In the genomic region with DNA sequence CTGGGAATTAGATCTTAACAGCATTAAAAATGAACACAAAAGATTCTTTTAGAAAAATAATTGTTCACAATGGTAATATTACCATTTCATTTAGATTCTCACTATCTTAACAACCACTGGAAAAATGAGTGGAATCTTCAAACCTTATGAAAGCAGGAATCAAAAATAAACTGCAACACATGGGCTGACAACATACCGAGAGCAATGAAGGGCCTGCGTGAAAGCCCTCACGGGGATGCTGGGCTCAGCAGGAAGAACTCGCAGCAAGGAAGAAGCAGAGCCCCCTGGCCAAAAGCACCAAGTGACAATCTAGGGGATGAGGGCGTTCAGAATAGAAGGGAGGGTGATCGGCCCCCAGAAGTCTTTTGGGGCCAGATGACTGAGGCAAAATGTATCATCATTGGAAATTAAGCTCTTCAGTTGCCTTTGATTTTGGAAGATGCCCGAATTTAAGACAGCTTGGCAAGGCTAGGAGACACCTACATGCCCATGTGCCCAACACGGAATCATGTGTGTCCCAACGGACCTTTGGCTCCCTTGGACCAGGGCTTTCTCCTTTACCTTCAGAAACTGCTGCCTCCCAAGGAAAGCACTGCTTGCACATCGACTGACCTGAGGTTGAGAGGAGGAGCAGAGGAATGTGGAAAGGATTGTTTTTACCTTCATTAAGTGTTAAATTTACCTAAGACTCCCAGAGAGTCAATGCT, we compare ENCODE assay signal across 12 cellular contexts.
DNase-seq lines count a peak whose midpoint lies in the region; ATAC-seq, FAIRE-seq and TF ChIP-seq lines count a peak whose summit lies in the region.
"Had no signal": no experiment of that assay in that cellular context is flagged by ENCODE, and none has a peak within 500 bp of the region (broad histone marks: within the 10 kb centered on the region; RNA-seq: fewer than 3 reads in every experiment).

No MANE protein-coding gene starts in this region.

- H3K27ac ChIP-seq in astrocyte (ENCODE audit: low read depth, low read length), result no peak overlapping the region
- H3K27ac ChIP-seq in temporal lobe (ENCODE audit: low read depth, low read length), result peak overlapping the region; percentile 31
- H3K27ac ChIP-seq: BLaER1 treated with 17β-estradiol and CSF1 and Interleukin-3, amounts not matched to agents 10 nM and 100 nM had no signal

- no peaks in the 10 kb centered on the region for H4K20me1 ChIP-seq in astrocyte (ENCODE audit: insufficient read depth, low read length)
- H4K20me1 ChIP-seq: BLaER1 treated with 17β-estradiol and CSF1 and Interleukin-3, amounts not matched to agents 10 nM and 100 nM had no signal

- H3K4me3 ChIP-seq in astrocyte (ENCODE audit: insufficient read depth, low read depth, low read length), result no peak overlapping the region
- H3K4me3 ChIP-seq: BLaER1 treated with 17β-estradiol and CSF1 and Interleukin-3, amounts not matched to agents 10 nM and 100 nM had no signal

- H3K4me3 Mint-ChIP-seq in HFFc6 (peak overlapping the region; percentile 71), astrocyte (ENCODE audit: unreplicated experiment) (no peak overlapping the region)
- H3K4me3 Mint-ChIP-seq: activated naive CD4-positive, alpha-beta T cell treated with anti-CD3 and anti-CD28 coated beads, Interleukin-2, amount 50 U/mL, for 24 hours had no signal

- H3K9me3 Mint-ChIP-seq in HFFc6 (no peaks in the 10 kb centered on the region), astrocyte (ENCODE audit: unreplicated experiment) (no peaks in the 10 kb centered on the region)
- H3K9me3 Mint-ChIP-seq: activated naive CD4-positive, alpha-beta T cell treated with anti-CD3 and anti-CD28 coated beads, Interleukin-2, amount 50 U/mL, for 24 hours had no signal

- intact Hi-C loops in posterior cingulate gyrus (cut with DNase I), result no loop called here

- TF ChIP-seq CTCF in HFFc6 (IDR thresholded peaks at IDR 0.05) (no peak), astrocyte (IDR thresholded peaks at IDR 0.05; ENCODE audit: insufficient read depth, low read depth, low read length) (no peak)

- DNase-seq in HFFc6 (no peak), astrocyte (ENCODE audit: low read depth) (no peak), iris pigment epithelial cell (ENCODE audit: low read depth) (peak; percentile 41), NCI-H1105 treated with DMSO at 0.1 percent for 48 hours (lab: John Stamatoyannopoulos, UW) (no peak), posterior cingulate gyrus (no peak), dermis blood vessel endothelial cell (no peak)
- DNase-seq: NCI-H2029 had no signal

- H3K27me3 Mint-ChIP-seq in HFFc6 (ENCODE audit: insufficient read depth) (peaks cover 6% of the 10 kb centered on the region), astrocyte (ENCODE audit: low read depth, unreplicated experiment) (peaks cover 4% of the 10 kb centered on the region)
- H3K27me3 Mint-ChIP-seq: activated naive CD4-positive, alpha-beta T cell treated with anti-CD3 and anti-CD28 coated beads, Interleukin-2, amount 50 U/mL, for 24 hours had no signal

- peak overlapping the region; percentile 62 for H3K4me2 ChIP-seq in astrocyte (ENCODE audit: low read length)

- H3K4me1 Mint-ChIP-seq in HFFc6 (ENCODE audit: low read depth) (peaks cover 78% of the 10 kb centered on the region), astrocyte (ENCODE audit: low read depth, unreplicated experiment) (peaks cover 6% of the 10 kb centered on the region)

- no peak overlapping the region for H3K9ac ChIP-seq in astrocyte (ENCODE audit: low read length)
- H3K9ac ChIP-seq: BLaER1 treated with 17β-estradiol and CSF1 and Interleukin-3, amounts not matched to agents 10 nM and 100 nM had no signal

- peaks cover 7% of the 10 kb centered on the region for H3K4me1 ChIP-seq in astrocyte (ENCODE audit: insufficient read depth, low read length)

- H3K27me3 ChIP-seq in astrocyte (ENCODE audit: insufficient read depth, low read length), result no peaks in the 10 kb centered on the region
- H3K27me3 ChIP-seq: BLaER1 treated with 17β-estradiol and CSF1 and Interleukin-3, amounts not matched to agents 10 nM and 100 nM had no signal

- H3K79me2 ChIP-seq in astrocyte (ENCODE audit: insufficient read depth, low read length), result no peaks in the 10 kb centered on the region

- H3K36me3 Mint-ChIP-seq in HFFc6 (ENCODE audit: low read depth), result peaks cover 15% of the 10 kb centered on the region
- H3K36me3 Mint-ChIP-seq in astrocyte (ENCODE audit: low read depth, unreplicated experiment), result no peaks in the 10 kb centered on the region

- FAIRE-seq in astrocyte (lab: Jason Lieb, UNC), result no peak
- FAIRE-seq: colon had no signal

- no peaks in the 10 kb centered on the region for H3K36me3 ChIP-seq in astrocyte (ENCODE audit: insufficient read depth, low read length)

- H2AFZ ChIP-seq in astrocyte (ENCODE audit: low read depth, low read length), result no peak overlapping the region

- no peaks in the 10 kb centered on the region for H3K9me3 ChIP-seq in astrocyte (ENCODE audit: insufficient read depth, low read depth, low read length)

- no peak for ATAC-seq in HG02973 (IDR thresholded peaks at IDR 0.05; ENCODE audit: unreplicated experiment)

- H3K27ac Mint-ChIP-seq in HFFc6 (peak overlapping the region; percentile 91), astrocyte (ENCODE audit: unreplicated experiment) (no peak overlapping the region)
- H3K27ac Mint-ChIP-seq: activated naive CD4-positive, alpha-beta T cell treated with anti-CD3 and anti-CD28 coated beads, Interleukin-2, amount 50 U/mL, for 24 hours had no signal
